In the genomic region with DNA sequence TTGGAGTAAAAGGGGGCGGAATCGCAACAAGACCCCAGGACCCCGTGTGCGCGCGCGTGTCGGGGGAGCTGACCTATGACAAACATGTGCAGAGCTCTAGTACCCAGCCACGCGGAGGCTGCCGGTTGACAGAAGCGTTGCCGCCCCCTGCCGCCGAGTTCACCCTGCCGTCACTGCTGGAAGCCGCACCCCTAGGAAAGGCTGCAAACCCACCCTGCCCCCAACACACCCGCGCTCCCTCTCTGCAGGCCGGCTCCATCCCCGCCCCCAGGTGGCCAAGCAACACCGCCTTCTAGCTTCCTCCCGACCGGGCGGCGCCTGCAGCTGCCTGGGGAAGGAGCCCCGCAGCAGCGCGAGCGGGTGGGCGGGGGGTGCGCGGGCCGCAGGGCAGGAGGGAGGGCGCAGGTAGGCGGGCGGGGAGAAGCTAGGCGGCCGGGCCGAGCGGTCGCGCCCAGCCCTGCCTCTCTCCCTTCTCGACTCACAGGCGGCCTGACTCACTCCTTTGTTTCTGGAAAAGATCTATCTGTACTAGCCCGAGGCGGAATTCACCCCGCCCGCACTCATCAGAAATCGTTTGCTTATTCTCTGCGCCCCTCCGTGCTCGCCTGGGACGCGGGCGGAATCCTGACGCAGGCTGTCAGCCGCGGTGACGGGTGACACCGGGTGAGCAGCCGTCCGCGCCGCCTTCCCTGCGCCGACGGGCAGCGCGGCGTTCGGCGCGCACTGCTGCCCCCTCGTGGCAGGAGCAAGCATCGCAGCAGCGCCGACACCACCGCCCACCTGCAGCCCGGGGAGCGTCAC, we compare ENCODE assay signal across 1 cellular context.
TF ChIP-seq lines count a peak whose summit lies in the region.

No MANE protein-coding gene starts in this region.

TF ChIP-seq in HCT116, 20 proteins besides CTCF, POLR2A, EP300 and RAD21 (continued from another document):
- peak; percentile 10; the same call in 1 of the 2 replicates for TF ChIP-seq CBX3 (IDR thresholded peaks at IDR 0.05; ENCODE audit: low read depth)
- peak; percentile 36 for TF ChIP-seq JUND (IDR thresholded peaks at IDR 0.05)
- no peak for TF ChIP-seq EZH2phosphoT487 (IDR thresholded peaks at IDR 0.05; ENCODE audit: borderline replicate concordance)
- peak; percentile 43; the same call in 1 of the 2 replicates for TF ChIP-seq ZFX (IDR thresholded peaks at IDR 0.05)
- TF ChIP-seq, protein P1, sequence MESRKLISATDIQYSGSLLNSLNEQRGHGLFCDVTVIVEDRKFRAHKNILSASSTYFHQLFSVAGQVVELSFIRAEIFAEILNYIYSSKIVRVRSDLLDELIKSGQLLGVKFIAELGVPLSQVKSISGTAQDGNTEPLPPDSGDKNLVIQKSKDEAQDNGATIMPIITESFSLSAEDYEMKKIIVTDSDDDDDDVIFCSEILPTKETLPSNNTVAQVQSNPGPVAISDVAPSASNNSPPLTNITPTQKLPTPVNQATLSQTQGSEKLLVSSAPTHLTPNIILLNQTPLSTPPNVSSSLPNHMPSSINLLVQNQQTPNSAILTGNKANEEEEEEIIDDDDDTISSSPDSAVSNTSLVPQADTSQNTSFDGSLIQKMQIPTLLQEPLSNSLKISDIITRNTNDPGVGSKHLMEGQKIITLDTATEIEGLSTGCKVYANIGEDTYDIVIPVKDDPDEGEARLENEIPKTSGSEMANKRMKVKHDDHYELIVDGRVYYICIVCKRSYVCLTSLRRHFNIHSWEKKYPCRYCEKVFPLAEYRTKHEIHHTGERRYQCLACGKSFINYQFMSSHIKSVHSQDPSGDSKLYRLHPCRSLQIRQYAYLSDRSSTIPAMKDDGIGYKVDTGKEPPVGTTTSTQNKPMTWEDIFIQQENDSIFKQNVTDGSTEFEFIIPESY (IDR thresholded peaks at IDR 0.05; ENCODE audit: extremely low read depth, insufficient replicate concordance, low read length): no peak
- TF ChIP-seq POLR2AphosphoS5 (IDR thresholded peaks at IDR 0.05; ENCODE audit: low read depth, low read length): peak; percentile 51
